Comparison of ENCODE assay signal across 8 cellular contexts in the genomic region with DNA sequence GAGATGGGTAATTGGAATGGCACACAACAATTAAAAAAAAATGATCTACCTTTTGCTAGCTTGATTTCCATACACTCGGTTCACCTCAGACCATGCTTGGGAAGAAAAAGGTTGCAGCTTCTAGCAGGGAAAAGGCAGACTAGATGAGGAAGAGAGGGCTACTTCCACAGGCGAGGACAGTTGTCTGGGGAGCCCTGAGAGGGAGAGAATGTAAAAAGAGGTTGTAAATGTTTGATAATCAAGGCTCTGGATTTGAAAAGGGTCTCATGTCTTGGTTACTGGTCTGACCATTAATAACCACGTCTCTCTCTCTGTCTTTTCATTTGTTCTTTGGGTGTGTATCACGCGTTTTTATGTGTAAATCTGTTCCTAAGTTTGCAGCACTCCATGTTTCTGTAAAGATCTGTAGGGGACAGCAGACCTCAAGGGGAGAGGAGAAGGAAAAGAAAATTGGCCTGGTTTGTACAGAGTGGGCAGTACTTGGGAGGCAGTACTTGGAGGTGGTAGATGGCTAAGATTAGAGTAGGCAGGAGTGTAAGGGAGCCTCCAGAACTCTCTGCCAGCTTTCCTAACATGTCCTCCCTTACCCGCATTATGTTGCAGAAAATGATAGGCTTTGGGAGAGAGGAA. TPM values are rescaled to one million over a fixed set of nuclear protein-coding genes. Genes with fewer than 3 reads are reported as not detected.
DNase-seq lines count a peak whose midpoint lies in the region; ATAC-seq and TF ChIP-seq lines count a peak whose summit lies in the region.

No MANE protein-coding gene starts in this region.

- no peak for ATAC-seq in effector memory CD8-positive, alpha-beta T cell (replicated peaks)
- ATAC-seq in GM18861 (IDR thresholded peaks at IDR 0.05; ENCODE audit: unreplicated experiment): no peak

- H3K9ac ChIP-seq in mucosa of rectum (ENCODE audit: low read depth in 1 of 2, low read length in 2 of 2): peak overlapping the region; percentile 78 to 86

- no peaks in the 10 kb centered on the region for H3K9me2 ChIP-seq in OCI-LY7 (ENCODE audit: insufficient read depth, low read length)

- no TSS peak for BruUV-seq in OCI-LY7 (replicated peaks; lab: Mats Ljungman, UMichigan)

- POLR2A ChIA-PET in OCI-LY7 (lab: Charles Lee): no interaction called here

- no peaks in the 10 kb centered on the region for H3K79me2 ChIP-seq in OCI-LY7 (ENCODE audit: insufficient read depth, low read depth, low read length)

- H3K27ac ChIP-seq in OCI-LY7 (ENCODE audit: low read depth, low read length, poor library complexity, severe bottlenecking): no peak overlapping the region
- H3K27ac ChIP-seq in mucosa of rectum (ENCODE audit: low read depth in 2 of 2, low read length in 2 of 2): peak overlapping the region; percentile 77 to 78

- H3K36me3 ChIP-seq in OCI-LY7 (ENCODE audit: insufficient read depth, low read length) (no peaks in the 10 kb centered on the region), mucosa of rectum (ENCODE audit: control insufficient read depth in 2 of 2, insufficient read depth in 2 of 2, low read length in 2 of 2) (no peaks in the 10 kb centered on the region)

- H3K4me1 ChIP-seq in OCI-LY7 (ENCODE audit: insufficient read depth, low read length, poor library complexity, severe bottlenecking) (peaks cover 5% of the 10 kb centered on the region), mucosa of rectum (ENCODE audit: control insufficient read depth in 2 of 2, insufficient read depth in 2 of 2, low read length in 2 of 2) (no peaks in the 10 kb centered on the region)

- H3K36me3 Mint-ChIP-seq in HFFc6 (ENCODE audit: low read depth): 0 out of 2 replicates have a peak, but pooled peaks cover 7% of the 10 kb centered on the region
- H3K36me3 Mint-ChIP-seq in effector memory CD8-positive, alpha-beta T cell (ENCODE audit: insufficient read depth): peaks cover 6% of the 10 kb centered on the region

- intact Hi-C loops in OCI-LY7 (cut with micrococcal nuclease; ENCODE audit: unreplicated experiment): no loop called here

- CTCF ChIA-PET in OCI-LY7 (lab: Charles Lee; ENCODE audit: unreplicated experiment): no interaction called here

- H4K20me1 ChIP-seq in OCI-LY7 (ENCODE audit: insufficient read depth, low read length): no peaks in the 10 kb centered on the region

- no peaks in the 10 kb centered on the region for H3K27me3 Mint-ChIP-seq in HFFc6 (ENCODE audit: insufficient read depth)
- no peaks in the 10 kb centered on the region for H3K27me3 Mint-ChIP-seq in effector memory CD8-positive, alpha-beta T cell

- TF ChIP-seq CTCF in GM12875 (IDR thresholded peaks at IDR 0.05; ENCODE audit: borderline replicate concordance, insufficient read depth, low read depth, low read length) (no peak), HFFc6 (IDR thresholded peaks at IDR 0.05) (no peak), OCI-LY7 (conservative IDR thresholded peaks at IDR 0.05; ENCODE audit: low read length) (no peak)

- peaks cover 13% of the 10 kb centered on the region for H3K4me1 Mint-ChIP-seq in HFFc6 (ENCODE audit: low read depth)
- peaks cover 22 to 28% of the 10 kb centered on the region in 2 donors for H3K4me1 Mint-ChIP-seq in effector memory CD8-positive, alpha-beta T cell (ENCODE audit: low read depth in 2 of 2)

- no peaks in the 10 kb centered on the region for H3K9me3 ChIP-seq in OCI-LY7 (ENCODE audit: low read length)
- no peaks in the 10 kb centered on the region for H3K9me3 ChIP-seq in mucosa of rectum (ENCODE audit: control insufficient read depth in 2 of 2, low read length in 2 of 2)

- H3K4me3 ChIP-seq in GM12875 (ENCODE audit: low read depth, low read length) (peak overlapping the region; percentile 43), OCI-LY7 (ENCODE audit: low read depth, low read length, poor library complexity, severe bottlenecking) (peak overlapping the region; percentile 53), mucosa of rectum (ENCODE audit: low read length in 2 of 2) (peak overlapping the region; percentile 90 to 92)

- peak overlapping the region; percentile 85; the same call in 1 of the 2 replicates for H2AFZ ChIP-seq in OCI-LY7 (ENCODE audit: low read length)

- H3K4me2 ChIP-seq in OCI-LY7 (ENCODE audit: low read length): peak overlapping the region; percentile 72

- H3K27ac Mint-ChIP-seq in HFFc6: peak overlapping the region; percentile 94
- peak overlapping the region; percentile 95 to 99 for H3K27ac Mint-ChIP-seq in effector memory CD8-positive, alpha-beta T cell

- H3K4me3 Mint-ChIP-seq in HFFc6: peak overlapping the region; percentile 96
- peak overlapping the region; percentile 93 to 96 for H3K4me3 Mint-ChIP-seq in effector memory CD8-positive, alpha-beta T cell

- H3K27me3 ChIP-seq in mucosa of rectum (ENCODE audit: control insufficient read depth in 2 of 2, insufficient read depth in 2 of 2, low read length in 2 of 2): peaks cover 0 to 2% of the 10 kb centered on the region in 2 donors

- DNase-seq in HFFc6 (peak; percentile 10), OCI-LY7 (ENCODE audit: low spot score) (no peak), DMS114 treated with DMSO at 0.1 percent for 48 hours (lab: John Stamatoyannopoulos, UW; ENCODE audit: unreplicated experiment) (no peak)
- DNase-seq in effector memory CD8-positive, alpha-beta T cell: no peak
- DNase-seq in activated effector memory CD4-positive, alpha-beta T cell treated with Interleukin-2 at 50 U/mL for 16 hours: no peak

- H3K9me3 Mint-ChIP-seq in HFFc6: no peaks in the 10 kb centered on the region
- H3K9me3 Mint-ChIP-seq in effector memory CD8-positive, alpha-beta T cell: no peaks in the 10 kb centered on the region

RNA-seq across cellular contexts. Expression of a gene that starts 0.8 kb away (rescaled TPM):
- 1 to 10 TPM; 8.2 to 9.7 (median 8.4) TPM for total RNA-seq in HFFc6 (2021; fragmentation: NEBNext Ultra II Directional; extraction: Animal tissue kit (Norgen Biotek cat#: 25700))
- 0.77 and 1.5 TPM in 2 replicates for total RNA-seq in OCI-LY7 (2014; rRNA removed; shearing (Covaris generic))
- total RNA-seq in OCI-LY7 (2022): not detected in 2 replicates

RNA-seq across cellular contexts. Expression of a gene that starts 51.2 kb away (rescaled TPM):
- 1 to 10 TPM in 1 of 6 experiments, under 1 TPM in 5; 0.76 to 1.1 (median 0.95) TPM for total RNA-seq in HFFc6 (2021; fragmentation: NEBNext Ultra II Directional; extraction: Animal tissue kit (Norgen Biotek cat#: 25700))
- total RNA-seq in OCI-LY7 (2014; rRNA removed; shearing (Covaris generic)): 0.05 and 0.09 TPM in 2 replicates
- not detected in 2 replicates for total RNA-seq in OCI-LY7 (2022)
